ENCODE assay signal across 21 cellular contexts in the genomic region with DNA sequence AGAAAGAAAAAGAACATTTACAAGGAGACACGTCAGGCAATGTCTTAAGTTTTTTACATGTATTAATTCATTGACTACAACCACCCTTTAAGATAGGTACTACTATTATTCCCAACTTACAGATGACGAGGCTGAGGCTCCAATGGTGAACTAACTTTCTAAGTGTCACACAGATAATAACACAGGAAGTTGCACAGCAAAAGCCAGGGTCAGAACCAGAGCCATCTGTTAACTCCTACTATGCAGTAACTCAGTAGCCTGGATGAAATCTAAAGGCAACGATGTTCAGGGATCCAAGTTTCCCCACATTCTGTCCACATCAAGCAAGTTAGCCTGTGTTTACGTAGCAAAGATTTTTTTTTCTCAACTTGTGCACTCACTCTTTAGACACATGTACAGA.
A peak's percentile ranks its signal among the peaks of the same experiment; 100 is the strongest.
DNase-seq lines count a peak whose midpoint lies in the region; ATAC-seq and TF ChIP-seq lines count a peak whose summit lies in the region.
"Had no signal": no experiment of that assay in that cellular context is flagged by ENCODE, and none has a peak within 500 bp of the region (broad histone marks: within the 10 kb centered on the region; RNA-seq: fewer than 3 reads in every experiment).

No MANE protein-coding gene starts in this region.

- no peak overlapping the region for H3K4me3 Mint-ChIP-seq in activated CD8-positive, alpha-beta T cell treated with anti-CD3 and anti-CD28 coated beads for 36 hours
- H3K4me3 Mint-ChIP-seq: activated naive CD4-positive, alpha-beta T cell treated with anti-CD3 and anti-CD28 coated beads, Interleukin-2, amount 50 U/mL, for 24 hours had no signal

- H3K36me3 Mint-ChIP-seq in activated CD8-positive, alpha-beta T cell treated with anti-CD3 and anti-CD28 coated beads for 36 hours (ENCODE audit: low read depth), result no peaks in the 10 kb centered on the region
- H3K36me3 Mint-ChIP-seq: activated naive CD4-positive, alpha-beta T cell treated with anti-CD3 and anti-CD28 coated beads, Interleukin-2, amount 50 U/mL, for 24 hours had no signal

- CTCF ChIA-PET in activated CD8-positive, alpha-beta T cell treated with anti-CD3 and anti-CD28 coated beads for 36 hours (lab: Charles Lee), result no interaction called here
- CTCF ChIA-PET in RWPE1 (lab: Yijun Ruan, JAX), result interaction anchor here (0.6 kb wide), 2 partner anchors 12 to 1030 kb away, joined by 3 to 4 read pairs; no protein-coding TSS in a partner anchor

- no peaks in the 10 kb centered on the region for H3K9me3 Mint-ChIP-seq in activated CD8-positive, alpha-beta T cell treated with anti-CD3 and anti-CD28 coated beads for 36 hours
- H3K9me3 Mint-ChIP-seq: activated naive CD4-positive, alpha-beta T cell treated with anti-CD3 and anti-CD28 coated beads, Interleukin-2, amount 50 U/mL, for 24 hours had no signal

- H3K4me3 ChIP-seq in esophagus muscularis mucosa, result no peak overlapping the region
- H3K4me3 ChIP-seq: pancreas, SJCRH30, thyroid gland had no signal

- H3K27me3 Mint-ChIP-seq in activated CD8-positive, alpha-beta T cell treated with anti-CD3 and anti-CD28 coated beads for 36 hours, result no peaks in the 10 kb centered on the region
- H3K27me3 Mint-ChIP-seq: activated naive CD4-positive, alpha-beta T cell treated with anti-CD3 and anti-CD28 coated beads, Interleukin-2, amount 50 U/mL, for 24 hours had no signal

- no peak for TF ChIP-seq POLR2A in esophagus muscularis mucosa (IDR thresholded peaks at IDR 0.05; ENCODE audit: low read depth)

- peaks cover 0 to 12% (median 5%) of the 10 kb centered on the region in 4 donors for H3K4me1 ChIP-seq in esophagus muscularis mucosa
- H3K4me1 ChIP-seq: BE2C, pancreas, SJCRH30, thyroid gland had no signal

- peaks cover 20% of the 10 kb centered on the region for H3K4me1 Mint-ChIP-seq in activated CD8-positive, alpha-beta T cell treated with anti-CD3 and anti-CD28 coated beads for 36 hours (ENCODE audit: low read depth)

- no peaks in the 10 kb centered on the region for H3K27me3 ChIP-seq in esophagus muscularis mucosa
- H3K27me3 ChIP-seq: BE2C, pancreas, SJCRH30, thyroid gland had no signal

- H3K27ac ChIP-seq in RWPE1, result no peak overlapping the region
- H3K27ac ChIP-seq in esophagus muscularis mucosa (replicated peaks in 1 of 4), result no peak overlapping the region
- H3K27ac ChIP-seq: pancreas, SJCRH30, thyroid gland, VCaP had no signal

- intact Hi-C loops in activated CD8-positive, alpha-beta T cell treated with anti-CD3 and anti-CD28 coated beads for 36 hours (cut with micrococcal nuclease), result no loop called here
- intact Hi-C loops in left cardiac atrium (cut with DNase I), result no loop called here
- intact Hi-C loops in esophagus muscularis mucosa (cut with DNase I), result no loop called here

- no peak for TF ChIP-seq CTCF in activated CD8-positive, alpha-beta T cell treated with anti-CD3 and anti-CD28 coated beads for 36 hours (IDR thresholded peaks at IDR 0.05)
- TF ChIP-seq CTCF in RWPE1 (conservative IDR thresholded peaks at IDR 0.05; ENCODE audit: low read depth) (no peak), esophagus muscularis mucosa (IDR thresholded peaks at IDR 0.05) (no peak)

- H3K27ac Mint-ChIP-seq in activated CD8-positive, alpha-beta T cell treated with anti-CD3 and anti-CD28 coated beads for 36 hours, result no peak overlapping the region
- H3K27ac Mint-ChIP-seq: activated naive CD4-positive, alpha-beta T cell treated with anti-CD3 and anti-CD28 coated beads, Interleukin-2, amount 50 U/mL, for 24 hours had no signal

- 77% methylated on average over 4 of the region's 4 CpGs for WGBS in esophagus muscularis mucosa

- peak; percentile 34 to 36 for DNase-seq in AML-193 (lab: John Stamatoyannopoulos, UW)
- peak; percentile 21 for DNase-seq in CMK (ENCODE audit: low read depth)
- peak; percentile 67 for DNase-seq in MV-4-11 (lab: John Stamatoyannopoulos, UW)
- no peak for DNase-seq in activated CD8-positive, alpha-beta T cell treated with anti-CD3 and anti-CD28 coated beads for 36 hours
- no peak for DNase-seq in RWPE1 (ENCODE audit: low spot score)
- no peak for DNase-seq in left cardiac atrium
- no peak for DNase-seq in SHP77 treated with DMSO at 0.1 percent for 48 hours (lab: John Stamatoyannopoulos, UW)
- no peak for DNase-seq in esophagus muscularis mucosa (ENCODE audit: extremely low spot score)
- DNase-seq: activated CD8-positive, alpha-beta memory T cell treated with anti-CD3 and anti-CD28 coated beads, Interleukin-2, amount 50 U/mL, for 48 hours; BE2C; DMS79 treated with DMSO at 0.1 percent for 48 hours; effector CD4-positive, alpha-beta T cell; GOT3; NCI-H1417 treated with DMSO at 0.1 percent for 48 hours; NCI-H2227 treated with DMSO at 0.1 percent for 48 hours; pancreas; SJCRH30; stimulated activated CD4-positive, alpha-beta T cell treated with anti-CD3 and anti-CD28 coated beads, Interleukin-4, amount 100 ng/mL, for 1 hour; thyroid gland had no signal

- no peak for TF ChIP-seq EP300 in esophagus muscularis mucosa (IDR thresholded peaks at IDR 0.05)

- H3K36me3 ChIP-seq in esophagus muscularis mucosa, result no peaks in the 10 kb centered on the region
- H3K36me3 ChIP-seq: BE2C, pancreas, SJCRH30, thyroid gland had no signal

- POLR2A ChIA-PET in activated CD8-positive, alpha-beta T cell treated with anti-CD3 and anti-CD28 coated beads for 36 hours (lab: Charles Lee), result no interaction called here
- POLR2A ChIA-PET in RWPE1 (lab: Yijun Ruan, JAX; ENCODE audit: low non-redundant PET), result interaction anchor here (0.6 kb wide), 1 partner anchor 302 kb away, joined by 4 read pairs; no protein-coding TSS in a partner anchor

- no peaks in the 10 kb centered on the region for H3K9me3 ChIP-seq in esophagus muscularis mucosa
- H3K9me3 ChIP-seq: BE2C, pancreas, SJCRH30, thyroid gland had no signal

- peak; percentile 39 for ATAC-seq in activated CD8-positive, alpha-beta T cell treated with anti-CD3 and anti-CD28 coated beads for 36 hours
- no peak for ATAC-seq in left cardiac atrium
- ATAC-seq: pancreas had no signal

Comparison
In these comparisons a context has a peak if more than half of its experiments do, and no peak if none do; other contexts are left out.
1. DNase-seq: peak in AML-193 (2 of 2), CMK (single experiment) and MV-4-11 (single experiment); none in activated CD8-positive, alpha-beta T cell treated with anti-CD3 and anti-CD28 coated beads for 36 hours (single experiment), RWPE1 (single experiment), left cardiac atrium (single experiment), SHP77 treated with DMSO at 0.1 percent for 48 hours (single experiment) and esophagus muscularis mucosa (single experiment).